22 cellular contexts compared by ENCODE assay signal in genomic region chr11:108003623-108004022, GRCh38. TPM values are rescaled to one million over a fixed set of nuclear protein-coding genes. Genes with fewer than 3 reads are reported as not detected.
DNase-seq lines count a peak whose midpoint lies in the region; ATAC-seq, FAIRE-seq and TF ChIP-seq lines count a peak whose summit lies in the region.
"Had no signal": no experiment of that assay in that cellular context is flagged by ENCODE, and none has a peak within 500 bp of the region (broad histone marks: within the 10 kb centered on the region; RNA-seq: fewer than 3 reads in every experiment).

No MANE protein-coding gene starts in this region.

- TF ChIP-seq EP300 in SK-N-SH (IDR thresholded peaks at IDR 0.05; ENCODE audit: borderline replicate concordance in 1 of 2, low read depth in 1 of 2, low read length in 1 of 2) (no peak), GM12878 (IDR thresholded peaks at IDR 0.05; ENCODE audit: borderline replicate concordance in 1 of 2, control insufficient read depth in 1 of 2, low read depth in 2 of 2, low read length in 2 of 2) (no peak)

- ATAC-seq in SK-N-SH treated with all-trans-retinoic acid at 6 μM for 48 hours (no peak), GM12878 (no peak), HG02973 (IDR thresholded peaks at IDR 0.05; ENCODE audit: unreplicated experiment) (no peak)

- TF ChIP-seq RAD21 in SK-N-SH (IDR thresholded peaks at IDR 0.05; ENCODE audit: low read length) (no peak), GM12878 (IDR thresholded peaks at IDR 0.05; ENCODE audit: insufficient read depth, low read depth, low read length) (no peak)

- no peak overlapping the region for H3K4me2 ChIP-seq in SK-N-SH
- no peak overlapping the region for H3K4me2 ChIP-seq in GM12878 (ENCODE audit: control insufficient read depth, insufficient read depth)
- H3K4me2 ChIP-seq: BLaER1 treated with 17β-estradiol and CSF1 and Interleukin-3, amounts not matched to agents 10 nM and 100 nM had no signal

- TF ChIP-seq POLR2A in GM12878 (IDR thresholded peaks at IDR 0.05; ENCODE audit: low read depth, low read length) = no peak

- intact Hi-C loops in GM12878 (cut with micrococcal nuclease; ENCODE audit: unreplicated experiment) = loop anchor here (10.0 kb wide), 2 partner anchors 439 to 641 kb away; partner anchors contain the start of gene ALKBH8

- RAD21 ChIA-PET in GM12878 (lab: Charles Lee; ENCODE audit: unreplicated experiment) = no interaction called here

- no peak for FAIRE-seq in GM12878 (lab: Jason Lieb, UNC)
- FAIRE-seq: A204.1, D721Med, GM19239, H54 had no signal

- H3K9ac ChIP-seq in SK-N-SH (no peak overlapping the region), GM12878 (ENCODE audit: control insufficient read depth, insufficient read depth, low read length) (no peak overlapping the region)
- H3K9ac ChIP-seq: BLaER1 treated with 17β-estradiol and CSF1 and Interleukin-3, amounts not matched to agents 10 nM and 100 nM had no signal

- H3K27ac ChIP-seq in SK-N-SH (ENCODE audit: low read depth in 2 of 2, low read length in 1 of 2) (no peak overlapping the region), HEK293 (ENCODE audit: extremely low read depth, low read depth, low read length) (no peak overlapping the region), GM12878 (ENCODE audit: control insufficient read depth, insufficient read depth) (no peak overlapping the region)
- H3K27ac ChIP-seq: 22Rv1; BLaER1 treated with 17β-estradiol and CSF1 and Interleukin-3, amounts not matched to agents 10 nM and 100 nM had no signal

- no peaks in the 10 kb centered on the region for H3K79me2 ChIP-seq in SK-N-SH (ENCODE audit: insufficient read depth)
- no peaks in the 10 kb centered on the region for H3K79me2 ChIP-seq in GM12878 (ENCODE audit: control insufficient read depth, insufficient read depth, low read length)

- H3K27me3 ChIP-seq in SK-N-SH (ENCODE audit: insufficient read depth) = no peaks in the 10 kb centered on the region
- H3K27me3 ChIP-seq in GM12878 (replicated peaks in 1 of 2; ENCODE audit: control insufficient read depth in 2 of 2, insufficient read depth in 2 of 2, low read length in 1 of 2) = no peaks in the 10 kb centered on the region
- H3K27me3 ChIP-seq: BE2C; BLaER1 treated with 17β-estradiol and CSF1 and Interleukin-3, amounts not matched to agents 10 nM and 100 nM had no signal

- 96% methylated on average over 5 of the region's 5 CpGs for WGBS in SK-N-SH (ENCODE audit: low lambda C conversion rate)
- WGBS in GM12878 (ENCODE audit: insufficient coverage, insufficient replicate concordance, low lambda C conversion rate, missing lambda C conversion rate) = 96% methylated on average over 5 of the region's 5 CpGs

- TF ChIP-seq CTCF in SK-N-SH (IDR thresholded peaks at IDR 0.05) = no peak
- TF ChIP-seq CTCF in HEK293 (tag by site-specific recombination; IDR thresholded peaks at IDR 0.05) = no peak
- no peak for TF ChIP-seq CTCF in GM12878 (IDR thresholded peaks at IDR 0.05 in 2 of 3, conservative IDR thresholded peaks at IDR 0.05 in 1 of 3; ENCODE audit: control insufficient read depth in 2 of 3, extremely low read depth in 1 of 3, insufficient read depth in 1 of 3, low read depth in 3 of 3, low read length in 3 of 3)

- H3K4me3 ChIP-seq in SK-N-SH (ENCODE audit: low read depth in 2 of 2, low read length in 1 of 2) (no peak overlapping the region), HEK293 (ENCODE audit: low read depth, low read length) (no peak overlapping the region), GM12878 (no peak overlapping the region)
- H3K4me3 ChIP-seq: BLaER1 treated with 17β-estradiol and CSF1 and Interleukin-3, amounts not matched to agents 10 nM and 100 nM; HAP-1 had no signal

- SMC1A ChIA-PET in GM12878 (lab: Charles Lee; ENCODE audit: uncharacterized antibody, unreplicated experiment) = no interaction called here

- in situ Hi-C loops in GM12878 (cut with MboI) = loop anchor here (10.0 kb wide), 1 partner anchor 651 kb away; no protein-coding TSS in a partner anchor

- BruUV-seq in GM12878 (replicated peaks; lab: Mats Ljungman, UMichigan) = no TSS peak

- H3K4me1 ChIP-seq in SK-N-SH (ENCODE audit: control insufficient read depth in 1 of 2, insufficient read depth in 2 of 2, low read depth in 1 of 2, low read length in 1 of 2) (peaks cover 0 to 2% of the 10 kb centered on the region in 2 experiments; a peak in 1 of 4 replicates), HEK293 (ENCODE audit: control insufficient read depth, insufficient read depth, low read length) (no peaks in the 10 kb centered on the region), GM12878 (ENCODE audit: control insufficient read depth, insufficient read depth, low read length) (no peaks in the 10 kb centered on the region)
- H3K4me1 ChIP-seq: BE2C, HAP-1 had no signal

- H2AFZ ChIP-seq in SK-N-SH (ENCODE audit: low read depth) (no peak overlapping the region), GM12878 (ENCODE audit: control insufficient read depth, low read depth, low read length) (no peak overlapping the region)

- H3K36me3 ChIP-seq in SK-N-SH (replicated peaks in 1 of 2; ENCODE audit: control insufficient read depth in 1 of 2, insufficient read depth in 2 of 2, low read length in 1 of 2) (no peaks in the 10 kb centered on the region), HEK293 (ENCODE audit: control insufficient read depth in 2 of 2, insufficient read depth in 1 of 2, low read length in 2 of 2) (no peaks in the 10 kb centered on the region), GM12878 (ENCODE audit: control insufficient read depth in 2 of 2, insufficient read depth in 2 of 2, low read length in 1 of 2) (no peaks in the 10 kb centered on the region)
- H3K36me3 ChIP-seq: BE2C; BLaER1 treated with 17β-estradiol and CSF1 and Interleukin-3, amounts not matched to agents 10 nM and 100 nM; HAP-1 had no signal

- no peaks in the 10 kb centered on the region for H3K9me2 ChIP-seq in SK-N-SH

- CTCF ChIA-PET in SK-N-SH (lab: Yijun Ruan, JAX) = interaction anchor here (0.6 kb wide), 1 partner anchor 11 kb away, joined by 3 read pairs; no protein-coding TSS in a partner anchor
- CTCF ChIA-PET in HEK293 (lab: Yijun Ruan, JAX) = interaction anchor here (0.6 kb wide), 1 partner anchor 80 kb away, joined by 3 read pairs; no protein-coding TSS in a partner anchor
- CTCF ChIA-PET in GM12878 (lab: Yijun Ruan, JAX) = interaction anchor here (0.7 to 1.4 kb wide), 5 partner anchors 8 to 404 kb away, joined by 3 to 4 read pairs (median 3); no protein-coding TSS in a partner anchor

- DNase-seq in SK-N-SH = no peak
- DNase-seq in GM12878 (ENCODE audit: low read depth, low spot score) = no peak
- no peak for DNase-seq in GM03348 (ENCODE audit: low spot score)
- DNase-seq: ACHN; AML-193; BE2C; CD4-positive, alpha-beta T cell; CD8-positive, alpha-beta memory T cell; DMS 273 treated with DMSO at 0.1 percent for 48 hours; DMS79; GF-D8; GOT3 had no signal

- no peaks in the 10 kb centered on the region for H3F3A ChIP-seq in SK-N-SH (replicated peaks; ENCODE audit: insufficient read depth)

- H3K9me3 ChIP-seq in SK-N-SH (no peaks in the 10 kb centered on the region), HEK293 (ENCODE audit: control insufficient read depth, insufficient read depth, low read depth, low read length) (no peaks in the 10 kb centered on the region), GM12878 (replicated peaks; ENCODE audit: control insufficient read depth, insufficient read depth, low read length) (no peaks in the 10 kb centered on the region)
- H3K9me3 ChIP-seq: BE2C; BLaER1 treated with 17β-estradiol and CSF1 and Interleukin-3, amounts not matched to agents 10 nM and 100 nM; HAP-1 had no signal

- no peaks in the 10 kb centered on the region for H4K20me1 ChIP-seq in SK-N-SH (ENCODE audit: insufficient read depth)
- no peaks in the 10 kb centered on the region for H4K20me1 ChIP-seq in GM12878 (ENCODE audit: control insufficient read depth, insufficient read depth)
- H4K20me1 ChIP-seq: BLaER1 treated with 17β-estradiol and CSF1 and Interleukin-3, amounts not matched to agents 10 nM and 100 nM had no signal

- POLR2A ChIA-PET in SK-N-SH (lab: Yijun Ruan, JAX) (no interaction called here), HEK293 (lab: Yijun Ruan, JAX) (no interaction called here), GM12878 (lab: Charles Lee) (interaction anchor here (0.6 to 1.3 kb wide), 2 partner anchors 72 to 108 kb away, joined by 3 read pairs; no protein-coding TSS in a partner anchor)

TF ChIP-seq in SK-N-SH, 30 proteins besides CTCF, POLR2A, EP300 and RAD21 (continues in another document):
- TF ChIP-seq ELF1 (IDR thresholded peaks at IDR 0.05) = no peak

TF ChIP-seq in HEK293, 187 proteins besides CTCF, POLR2A, EP300 and RAD21 (continues in another document):
- no peak for TF ChIP-seq ZNF768 (tag by site-specific recombination; IDR thresholded peaks at IDR 0.05)

RNA-seq across cellular contexts. Expression of gene CUL5, which starts 5.1 kb away (rescaled TPM):
- polyA plus RNA-seq in SK-N-SH (2012; rRNA removed) = 6.8 and 8.0 TPM in 2 replicates
- polyA plus RNA-seq in SK-N-SH (2012; cell fraction: cytosol; rRNA removed) = 8.4 and 8.9 TPM in 2 replicates
- polyA plus RNA-seq in SK-N-SH (2012; cell fraction: nucleus; rRNA removed) = 10.4 and 11.1 TPM in 2 replicates
- total RNA-seq in GM12878 (2013; cell fraction: nucleolus; rRNA removed) = 74.2 and 81.6 TPM in 2 replicates
- total RNA-seq in GM12878 (2014; rRNA removed) = 16.8 and 18.2 TPM in 2 replicates
- 25.1 and 25.2 TPM in 2 replicates for total RNA-seq in GM12878 (2014; rRNA removed; fragmentation: Illumina TruSeq; extraction: Trizol)
- total RNA-seq in GM12878 (2021) = 31.0 and 33.4 TPM in 2 replicates
- 2.9 TPM for polyA plus RNA-seq in GM12878 (2011; ENCODE audit: low read depth)
- polyA plus RNA-seq in GM12878 (2011; rRNA removed) = 17.9 and 37.3 TPM in 2 replicates
- polyA plus RNA-seq in GM12878 (2011; cell fraction: cytosol; rRNA removed) = 12.9 and 15.8 TPM in 2 replicates
- 13.2 and 15.7 TPM in 2 replicates for polyA plus RNA-seq in GM12878 (2011; cell fraction: nucleus; rRNA removed)
- polyA plus RNA-seq in GM12878 (2012) = 8.3 and 8.8 TPM in 2 replicates
- 18.6 and 28.9 TPM in 2 replicates for polyA plus RNA-seq in GM12878 (2014; fragmentation: Illumina TruSeq; extraction: Trizol)
- polyA plus RNA-seq in GM12878 (2014; fragmentation: Nextera tagmentation; extraction: Ambion mirVana) = 10 to 100 TPM in 1 of 2 experiments, 1 to 10 TPM in 1; 9.1 to 11.8 TPM
- polyA plus RNA-seq in GM12878 (2014; rRNA removed) = 10.4 and 12.4 TPM in 2 replicates
- 10 to 100 TPM; 28.5 to 37.6 TPM for polyA plus RNA-seq in GM12878 (2016; fragmentation: Nextera tagmentation; extraction: Ambion mirVana)
- 19.5 and 31.4 TPM in 2 replicates for polyA minus RNA-seq in GM12878 (2011; rRNA and poly(A)+ RNA removed)
- 16.3 and 20.3 TPM in 2 replicates for polyA minus RNA-seq in GM12878 (2011; cell fraction: cytosol; rRNA and poly(A)+ RNA removed)
- polyA minus RNA-seq in GM12878 (2011; cell fraction: nucleus; rRNA and poly(A)+ RNA removed) = 36.4 and 68.5 TPM in 2 replicates
